Comparison of ENCODE assay signal across 20 cellular contexts in genomic region chr2:222479855-222480254, GRCh38. TPM values are rescaled to one million over a fixed set of nuclear protein-coding genes. Genes with fewer than 3 reads are reported as not detected.
"Had no signal": no experiment of that assay in that cellular context is flagged by ENCODE, and none has a peak within 500 bp of the region (broad histone marks: within the 10 kb centered on the region; RNA-seq: fewer than 3 reads in every experiment).

No MANE protein-coding gene starts in this region.

- H3K4me3 ChIP-seq: mucosa of descending colon, right atrium auricular region, smooth muscle cell, tibial artery, vagina had no signal

- H3K9me3 Mint-ChIP-seq: activated T-cell treated with anti-CD3 and anti-CD28 coated beads, Interleukin-2, amount 50 U/mL, for 24 hours; endodermal cell; naive thymus-derived CD8-positive, alpha-beta T cell; stimulated activated memory B cell treated with anti-CD40 and anti-IgM and Interleukin-4, amounts not matched to agents 10 μg/mL and 1 μg/mL and 100 μg/mL, for 72 hours had no signal

- H3K27ac Mint-ChIP-seq: activated CD8-positive, alpha-beta memory T cell treated with anti-CD3 and anti-CD28 coated beads, Interleukin-2, amount 10 ng/mL, durations not matched to agents 7 days and 5 days; activated naive CD8-positive, alpha-beta T cell; activated T-cell treated with anti-CD3 and anti-CD28 coated beads, Interleukin-2, amount 50 U/mL, for 24 hours; endodermal cell; naive thymus-derived CD8-positive, alpha-beta T cell; stimulated activated memory B cell treated with anti-CD40 and anti-IgM and Interleukin-4, amounts not matched to agents 10 μg/mL and 1 μg/mL and 100 μg/mL, for 72 hours had no signal

- H3K27me3 Mint-ChIP-seq: stimulated activated memory B cell treated with anti-CD40 and anti-IgM and Interleukin-4, amounts not matched to agents 10 μg/mL and 1 μg/mL and 100 μg/mL, for 72 hours had no signal

- H3K4me2 ChIP-seq: smooth muscle cell had no signal

- H3K36me3 ChIP-seq: neutrophil, right atrium auricular region, tibial artery, vagina had no signal

- H3K27me3 ChIP-seq: right atrium auricular region, vagina had no signal

- DNase-seq: activated CD4-positive, alpha-beta T cell treated with anti-CD3 and anti-CD28 coated beads, Interleukin-2, amount 50 U/mL, for 48 hours; activated CD4-positive, CD25-positive, alpha-beta regulatory T cell treated with anti-CD3 and anti-CD28 coated beads, Interleukin-2, amount 50 U/mL, for 72 hours; activated CD8-positive, alpha-beta memory T cell treated with anti-CD3 and anti-CD28 coated beads, Interleukin-2, amount 10 ng/mL, durations not matched to agents 7 days and 5 days; activated effector memory CD4-positive, alpha-beta T cell treated with anti-CD3 and anti-CD28 coated beads, Interleukin-2, amount 50 U/mL, for 16 hours; activated T-cell treated with anti-CD3 and anti-CD28 coated beads, Interleukin-2, amount 50 U/mL, for 24 hours; anterior cingulate cortex; endodermal cell; hypothalamus; mucosa of descending colon; naive thymus-derived CD8-positive, alpha-beta T cell; posterior cingulate gyrus; tibial artery had no signal

- H3K4me3 Mint-ChIP-seq: activated CD8-positive, alpha-beta memory T cell treated with anti-CD3 and anti-CD28 coated beads, Interleukin-2, amount 10 ng/mL, durations not matched to agents 7 days and 5 days; activated naive CD8-positive, alpha-beta T cell; activated T-cell treated with anti-CD3 and anti-CD28 coated beads, Interleukin-2, amount 50 U/mL, for 24 hours; endodermal cell; naive thymus-derived CD8-positive, alpha-beta T cell; stimulated activated memory B cell treated with anti-CD40 and anti-IgM and Interleukin-4, amounts not matched to agents 10 μg/mL and 1 μg/mL and 100 μg/mL, for 72 hours had no signal

- ATAC-seq: activated CD8-positive, alpha-beta memory T cell treated with anti-CD3 and anti-CD28 coated beads, Interleukin-2, amount 10 ng/mL, durations not matched to agents 7 days and 5 days; mucosa of descending colon; naive thymus-derived CD8-positive, alpha-beta T cell; stimulated activated memory B cell treated with anti-CD40 and anti-IgM and Interleukin-4, amounts not matched to agents 10 μg/mL and 1 μg/mL and 100 μg/mL, for 72 hours had no signal

- H3K27ac ChIP-seq: neutrophil, right atrium auricular region, tibial artery, vagina had no signal

- H3K4me1 Mint-ChIP-seq: activated CD8-positive, alpha-beta memory T cell treated with anti-CD3 and anti-CD28 coated beads, Interleukin-2, amount 10 ng/mL, durations not matched to agents 7 days and 5 days; naive thymus-derived CD8-positive, alpha-beta T cell; stimulated activated memory B cell treated with anti-CD40 and anti-IgM and Interleukin-4, amounts not matched to agents 10 μg/mL and 1 μg/mL and 100 μg/mL, for 72 hours had no signal

- H3K36me3 Mint-ChIP-seq: activated CD8-positive, alpha-beta memory T cell treated with anti-CD3 and anti-CD28 coated beads, Interleukin-2, amount 10 ng/mL, durations not matched to agents 7 days and 5 days; activated naive CD8-positive, alpha-beta T cell; naive thymus-derived CD8-positive, alpha-beta T cell had no signal

- H3K9me3 ChIP-seq: mucosa of descending colon, neutrophil, right atrium auricular region, tibial artery, vagina had no signal

- H3K4me1 ChIP-seq: right atrium auricular region, tibial artery, vagina had no signal

RNA-seq across cellular contexts. Expression of gene SGPP2, which starts 55.5 kb away (rescaled TPM):
- total RNA-seq: dermis microvascular lymphatic vessel endothelial cell, endodermal cell, lung microvascular endothelial cell had no signal
